16 cellular contexts compared by ENCODE assay signal in the genomic region with DNA sequence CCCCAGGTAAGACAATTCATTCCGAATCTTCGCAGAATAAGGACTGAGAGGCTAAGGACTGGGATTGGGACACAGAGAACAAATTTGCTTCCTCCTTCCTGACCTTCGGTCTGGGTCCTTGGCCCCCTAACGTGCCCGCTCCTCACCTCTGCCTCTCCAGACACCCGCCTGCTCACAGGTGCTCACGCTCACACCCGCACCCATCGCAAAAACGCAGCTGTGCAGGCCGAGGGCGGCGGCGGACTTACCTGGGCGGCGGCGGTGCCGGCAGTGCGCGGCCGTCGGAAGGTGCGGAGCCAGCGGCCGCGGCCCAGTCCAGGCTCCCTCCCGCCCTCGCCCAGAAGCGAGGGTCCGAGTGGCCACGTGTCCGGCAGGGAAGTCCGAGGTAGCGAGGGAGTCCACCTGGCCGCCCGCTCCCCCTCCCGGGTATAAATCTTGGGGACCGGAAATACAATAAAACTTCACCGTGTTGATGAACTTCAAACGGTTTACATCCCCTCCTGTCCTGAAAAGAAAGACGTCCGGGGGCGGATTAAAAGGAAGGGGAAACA. TPM values are rescaled to one million over a fixed set of nuclear protein-coding genes. Genes with fewer than 3 reads are reported as not detected.
A peak's percentile ranks its signal among the peaks of the same experiment; 100 is the strongest.
DNase-seq lines count a peak whose midpoint lies in the region; ATAC-seq and TF ChIP-seq lines count a peak whose summit lies in the region.
"Had no signal": no experiment of that assay in that cellular context is flagged by ENCODE, and none has a peak within 500 bp of the region (broad histone marks: within the 10 kb centered on the region; RNA-seq: fewer than 3 reads in every experiment).

No MANE protein-coding gene starts in this region.

- H3K4me1 ChIP-seq in smooth muscle cell (ENCODE audit: low read depth) (no peaks in the 10 kb centered on the region), spleen (peaks cover 3 to 23% (median 7%) of the 10 kb centered on the region in 6 donors)

- intact Hi-C loops in spleen (cut with DNase I; ENCODE audit: low total_unique reads): no loop called here

- H3K4me2 ChIP-seq in smooth muscle cell: peak overlapping the region; percentile 84

- peaks cover 99% of the 10 kb centered on the region for H3K27me3 Mint-ChIP-seq in T-helper 1 cell treated with Interleukin-12 subunit alpha and Interleukin-12 subunit beta and Interleukin-4 antibody, amounts not matched to agents 30 μg/mL and 1 μg/mL, for 36 hours (ENCODE audit: low read depth)
- peaks cover 95% of the 10 kb centered on the region for H3K27me3 Mint-ChIP-seq in activated CD4-positive, alpha-beta memory T cell treated with anti-CD3 and anti-CD28 coated beads, Interleukin-2, amount 10 ng/mL, durations not matched to agents 7 days and 5 days

- no peak overlapping the region for H3K27ac Mint-ChIP-seq in T-helper 1 cell treated with Interleukin-12 subunit alpha and Interleukin-12 subunit beta and Interleukin-4 antibody, amounts not matched to agents 30 μg/mL and 1 μg/mL, for 36 hours
- H3K27ac Mint-ChIP-seq in activated CD4-positive, alpha-beta memory T cell treated with anti-CD3 and anti-CD28 coated beads, Interleukin-2, amount 10 ng/mL, durations not matched to agents 7 days and 5 days: no peak overlapping the region

- POLR2A ChIA-PET in activated CD4-positive, alpha-beta memory T cell treated with anti-CD3 and anti-CD28 coated beads, Interleukin-2, amount 10 ng/mL, durations not matched to agents 7 days and 5 days (lab: Charles Lee): no interaction called here

- no peak for TF ChIP-seq POLR2A in spleen (IDR thresholded peaks at IDR 0.05)

- H3K9me3 ChIP-seq in smooth muscle cell (replicated peaks; ENCODE audit: low read depth) (no peaks in the 10 kb centered on the region), spleen (no peaks in the 10 kb centered on the region)
- H3K9me3 ChIP-seq: HAP-1, right atrium auricular region had no signal

- H3K4me1 Mint-ChIP-seq in T-helper 1 cell treated with Interleukin-12 subunit alpha and Interleukin-12 subunit beta and Interleukin-4 antibody, amounts not matched to agents 30 μg/mL and 1 μg/mL, for 36 hours (ENCODE audit: low read depth): peaks cover 9% of the 10 kb centered on the region
- H3K4me1 Mint-ChIP-seq in activated CD4-positive, alpha-beta memory T cell treated with anti-CD3 and anti-CD28 coated beads, Interleukin-2, amount 10 ng/mL, durations not matched to agents 7 days and 5 days: peaks cover 25% of the 10 kb centered on the region

- no peaks in the 10 kb centered on the region for H3K36me3 ChIP-seq in smooth muscle cell (ENCODE audit: low read depth)
- no peaks in the 10 kb centered on the region for H3K36me3 ChIP-seq in spleen
- H3K36me3 ChIP-seq: HAP-1, right atrium auricular region had no signal

- H3K4me3 Mint-ChIP-seq in T-helper 1 cell treated with Interleukin-12 subunit alpha and Interleukin-12 subunit beta and Interleukin-4 antibody, amounts not matched to agents 30 μg/mL and 1 μg/mL, for 36 hours: peak overlapping the region; percentile 24
- peak overlapping the region; percentile 41 for H3K4me3 Mint-ChIP-seq in activated CD4-positive, alpha-beta memory T cell treated with anti-CD3 and anti-CD28 coated beads, Interleukin-2, amount 10 ng/mL, durations not matched to agents 7 days and 5 days

- H3K27me3 ChIP-seq in smooth muscle cell (ENCODE audit: low read depth) (peaks cover 54% of the 10 kb centered on the region), spleen (replicated peaks in 1 of 7) (peaks cover 16 to 100% (median 100%) of the 10 kb centered on the region in 7 donors)

- peaks cover 30% of the 10 kb centered on the region for H3F3A ChIP-seq in smooth muscle cell (ENCODE audit: low read depth)

- no peak overlapping the region for H3K27ac ChIP-seq in smooth muscle cell (ENCODE audit: low read depth)
- no peak overlapping the region for H3K27ac ChIP-seq in spleen
- H3K27ac ChIP-seq: 22Rv1, right atrium auricular region had no signal

- H2AFZ ChIP-seq in smooth muscle cell (ENCODE audit: low read depth): no peak overlapping the region

- no peak for ATAC-seq in GM21423 (IDR thresholded peaks at IDR 0.05; ENCODE audit: unreplicated experiment)

- CTCF ChIA-PET in activated CD4-positive, alpha-beta memory T cell treated with anti-CD3 and anti-CD28 coated beads, Interleukin-2, amount 10 ng/mL, durations not matched to agents 7 days and 5 days (lab: Charles Lee): interaction anchor here (0.9 to 1.4 kb wide), 3 partner anchors 10 to 32 kb away, joined by 3 read pairs; no protein-coding TSS in a partner anchor

- H3K36me3 Mint-ChIP-seq in T-helper 1 cell treated with Interleukin-12 subunit alpha and Interleukin-12 subunit beta and Interleukin-4 antibody, amounts not matched to agents 30 μg/mL and 1 μg/mL, for 36 hours (ENCODE audit: low read depth): peaks cover 3% of the 10 kb centered on the region
- no peaks in the 10 kb centered on the region for H3K36me3 Mint-ChIP-seq in activated CD4-positive, alpha-beta memory T cell treated with anti-CD3 and anti-CD28 coated beads, Interleukin-2, amount 10 ng/mL, durations not matched to agents 7 days and 5 days (ENCODE audit: low read depth)

- TF ChIP-seq CTCF in smooth muscle cell (IDR thresholded peaks at IDR 0.05; ENCODE audit: borderline replicate concordance, insufficient read depth, poor library complexity, severe bottlenecking) (no peak), spleen (IDR thresholded peaks at IDR 0.05 in 8 of 11, conservative IDR thresholded peaks at IDR 0.05 in 3 of 11) (no peak)

- H4K20me1 ChIP-seq in smooth muscle cell (ENCODE audit: low read depth): peaks cover 28% of the 10 kb centered on the region

- H3K9me3 Mint-ChIP-seq in T-helper 1 cell treated with Interleukin-12 subunit alpha and Interleukin-12 subunit beta and Interleukin-4 antibody, amounts not matched to agents 30 μg/mL and 1 μg/mL, for 36 hours: no peaks in the 10 kb centered on the region
- H3K9me3 Mint-ChIP-seq in activated CD4-positive, alpha-beta memory T cell treated with anti-CD3 and anti-CD28 coated beads, Interleukin-2, amount 10 ng/mL, durations not matched to agents 7 days and 5 days: no peaks in the 10 kb centered on the region

- DNase-seq in T-helper 1 cell (no peak), left kidney (ENCODE audit: low read depth, low spot score) (peak; percentile 91), smooth muscle cell (lab: John Stamatoyannopoulos, UW; ENCODE audit: unreplicated experiment) (no peak), COLO829 (ENCODE audit: low spot score) (no peak), spleen (no peak)
- no peak for DNase-seq in activated CD4-positive, alpha-beta memory T cell treated with anti-CD3 and anti-CD28 coated beads, Interleukin-2, amount 10 ng/mL, durations not matched to agents 7 days and 5 days
- DNase-seq: NCI-H2029; NCI-H748 treated with DMSO at 0.1 percent for 48 hours; RPMI8226; stimulated activated CD4-positive, alpha-beta T cell treated with anti-CD3 and anti-CD28 coated beads, Interleukin-4, amount 100 ng/mL, for 4 hours; stimulated activated naive CD4-positive, alpha-beta T cell treated with Interleukin-2 at 50 U/mL for 16 hours had no signal

- H3K4me3 ChIP-seq in smooth muscle cell (peak overlapping the region; percentile 38), spleen (peak overlapping the region in 1 of 8 donors; percentile 39)
- H3K4me3 ChIP-seq: HAP-1, right atrium auricular region had no signal

- WGBS in smooth muscle cell (ENCODE audit: low lambda C conversion rate): 39% methylated on average over 43 of the region's 43 CpGs
- WGBS in spleen, 5 donors: 36 to 48% (median 39%) methylated on average over 33 to 43 of the region's 43 CpGs

- H3K79me2 ChIP-seq in smooth muscle cell (ENCODE audit: low read depth): peaks cover 13% of the 10 kb centered on the region

- H3K9ac ChIP-seq in smooth muscle cell (ENCODE audit: low read depth): no peak overlapping the region

RNA-seq across cellular contexts. Expression of gene HOXB9, which starts 7.2 kb away (rescaled TPM):
- total RNA-seq in activated CD4-positive, alpha-beta memory T cell treated with anti-CD3 and anti-CD28 coated beads, Interleukin-2, amount 10 ng/mL, durations not matched to agents 7 days and 5 days: 1 to 10 TPM in 1 of 2 experiments, under 1 TPM in 1; 0.88 to 1.4 TPM
- total RNA-seq in smooth muscle cell: 24.3 and 25.8 TPM in 2 replicates
- 6.9 and 13.8 TPM in 2 replicates for polyA plus RNA-seq in smooth muscle cell
- under 1 TPM in 2 of 7 donors, not detected in 5; 0.30 to 0.42 TPM for total RNA-seq in spleen
- under 1 TPM; 0.10 to 0.50 (median 0.50) TPM for polyA plus RNA-seq in spleen
- total RNA-seq: right atrium auricular region had no signal

RNA-seq across cellular contexts. Expression of gene HOXB8, which starts 18.2 kb away (rescaled TPM):
- not detected for total RNA-seq in activated CD4-positive, alpha-beta memory T cell treated with anti-CD3 and anti-CD28 coated beads, Interleukin-2, amount 10 ng/mL, durations not matched to agents 7 days and 5 days
- total RNA-seq in smooth muscle cell (2.0 and 3.8 TPM in 2 replicates), spleen (not detected)
- polyA plus RNA-seq in smooth muscle cell (0.15 and 0.94 TPM in 2 replicates), spleen (under 1 TPM in 2 of 3 donors, not detected in 1; 0.07 to 0.14 TPM)
- total RNA-seq: right atrium auricular region had no signal

RNA-seq across cellular contexts. Expression of gene HOXB7, which starts 22.5 kb away (rescaled TPM):
- total RNA-seq in activated CD4-positive, alpha-beta memory T cell treated with anti-CD3 and anti-CD28 coated beads, Interleukin-2, amount 10 ng/mL, durations not matched to agents 7 days and 5 days: 1 to 10 TPM; 1.6 to 1.7 TPM
- 13.7 and 16.1 TPM in 2 replicates for total RNA-seq in smooth muscle cell
- polyA plus RNA-seq in smooth muscle cell: 29.7 and 33.4 TPM in 2 replicates
- 1 to 10 TPM; 1.3 to 3.5 (median 2.7) TPM for total RNA-seq in spleen
- polyA plus RNA-seq in spleen: 1 to 10 TPM; 3.2 to 7.5 (median 3.3) TPM

RNA-seq across cellular contexts. Expression of gene HOXB6, which starts 28.6 kb away (rescaled TPM):
- under 1 TPM; 0.60 to 0.68 TPM for total RNA-seq in activated CD4-positive, alpha-beta memory T cell treated with anti-CD3 and anti-CD28 coated beads, Interleukin-2, amount 10 ng/mL, durations not matched to agents 7 days and 5 days
- total RNA-seq in smooth muscle cell: 6.3 and 7.2 TPM in 2 replicates
- 9.3 and 10.3 TPM in 2 replicates for polyA plus RNA-seq in smooth muscle cell
- 1 to 10 TPM; 1.2 to 4.5 (median 3.3) TPM for total RNA-seq in spleen
- polyA plus RNA-seq in spleen: 1 to 10 TPM; 1.7 to 3.4 (median 2.1) TPM

RNA-seq across cellular contexts. Expression of gene HOXB5, which starts 39.8 kb away (rescaled TPM):
- under 1 TPM in 1 of 2 experiments, not detected in 1; 0.20 TPM for total RNA-seq in activated CD4-positive, alpha-beta memory T cell treated with anti-CD3 and anti-CD28 coated beads, Interleukin-2, amount 10 ng/mL, durations not matched to agents 7 days and 5 days
- total RNA-seq in smooth muscle cell (0.49 and 0.94 TPM in 2 replicates), spleen (1 to 10 TPM in 3 of 7 donors, under 1 TPM in 4; 0.43 to 2.6 (median 0.67) TPM)
- polyA plus RNA-seq in smooth muscle cell (1.4 and 1.8 TPM in 2 replicates), spleen (1 to 10 TPM in 2 of 3 donors, under 1 TPM in 1; 0.91 to 1.5 (median 1.3) TPM)
- total RNA-seq: right atrium auricular region had no signal

Comparison
In these comparisons a context has a peak if more than half of its experiments do, and no peak if none do; other contexts are left out.
1. RNA of gene HOXB9, which starts 7.2 kb away (total RNA-seq): 24.3 to 25.8 TPM in smooth muscle cell; 0.88 to 1.4 TPM in activated CD4-positive, alpha-beta memory T cell treated with anti-CD3 and anti-CD28 coated beads, Interleukin-2, amount 10 ng/mL, durations not matched to agents 7 days and 5 days and 0.30 to 0.42 TPM in spleen; every median in the first group is over 10 times any median in the second.